In the genomic region with DNA sequence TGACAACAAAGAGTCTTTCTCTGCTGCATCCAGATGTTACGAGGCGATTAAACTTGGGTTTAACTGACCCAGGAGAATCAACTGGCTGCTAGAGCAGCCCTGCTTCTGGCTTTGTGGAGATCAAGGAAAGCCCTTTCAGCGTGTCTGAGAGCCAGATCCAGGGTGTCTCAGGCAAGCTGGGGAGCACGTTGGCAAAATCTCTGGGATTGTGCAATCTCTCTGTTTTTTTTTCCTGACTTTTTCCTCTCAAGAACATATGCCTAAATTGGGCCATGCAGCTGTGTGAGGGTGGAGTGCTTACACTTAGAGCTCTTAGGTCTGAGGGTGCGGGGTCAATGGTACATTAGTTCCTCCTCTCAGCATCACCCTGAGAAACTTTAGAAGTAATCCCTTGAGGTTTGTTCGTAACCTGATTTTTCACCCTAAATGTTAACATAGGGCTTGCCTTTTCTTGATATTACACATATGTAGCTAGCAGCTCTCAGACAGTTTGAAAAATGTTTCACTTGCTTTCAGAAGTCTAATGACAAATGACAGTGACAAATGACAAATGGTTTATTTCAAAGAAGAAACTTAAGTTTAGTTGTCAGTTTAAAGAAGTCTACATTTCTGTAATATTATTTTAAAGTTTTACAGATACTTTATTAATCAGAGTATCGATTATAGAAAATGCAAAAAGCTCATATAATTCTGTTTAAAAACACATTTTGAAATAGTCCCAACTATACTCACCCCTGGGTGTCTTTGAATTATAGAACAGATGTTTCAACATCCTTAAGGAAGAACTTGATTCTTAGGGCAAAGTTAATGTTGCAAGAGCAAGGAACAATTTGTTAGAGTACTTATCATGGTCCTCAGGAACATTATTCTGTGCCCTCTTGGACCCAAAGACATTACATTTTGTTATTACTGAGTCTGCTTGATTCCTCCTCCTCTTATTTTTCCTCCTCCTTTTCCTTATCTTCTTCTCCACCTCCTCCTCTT, we compare ENCODE assay signal across 1 cellular context.
TF ChIP-seq lines count a peak whose summit lies in the region.

No MANE protein-coding gene starts in this region.

TF ChIP-seq in GM12878, 131 proteins besides CTCF, POLR2A, EP300 and RAD21 (continued from another document and continues in another):
- TF ChIP-seq, protein P1, sequence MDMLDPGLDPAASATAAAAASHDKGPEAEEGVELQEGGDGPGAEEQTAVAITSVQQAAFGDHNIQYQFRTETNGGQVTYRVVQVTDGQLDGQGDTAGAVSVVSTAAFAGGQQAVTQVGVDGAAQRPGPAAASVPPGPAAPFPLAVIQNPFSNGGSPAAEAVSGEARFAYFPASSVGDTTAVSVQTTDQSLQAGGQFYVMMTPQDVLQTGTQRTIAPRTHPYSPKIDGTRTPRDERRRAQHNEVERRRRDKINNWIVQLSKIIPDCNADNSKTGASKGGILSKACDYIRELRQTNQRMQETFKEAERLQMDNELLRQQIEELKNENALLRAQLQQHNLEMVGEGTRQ (IDR thresholded peaks at IDR 0.05; ENCODE audit: borderline replicate concordance, low read depth, low read length) = no peak
- TF ChIP-seq POLR2AphosphoS2 (IDR thresholded peaks at IDR 0.05; ENCODE audit: low read depth, low read length) = no peak
- no peak for TF ChIP-seq HDGF (IDR thresholded peaks at IDR 0.05)
- TF ChIP-seq PML (IDR thresholded peaks at IDR 0.05; ENCODE audit: low read length) = no peak
- TF ChIP-seq, protein P2, sequence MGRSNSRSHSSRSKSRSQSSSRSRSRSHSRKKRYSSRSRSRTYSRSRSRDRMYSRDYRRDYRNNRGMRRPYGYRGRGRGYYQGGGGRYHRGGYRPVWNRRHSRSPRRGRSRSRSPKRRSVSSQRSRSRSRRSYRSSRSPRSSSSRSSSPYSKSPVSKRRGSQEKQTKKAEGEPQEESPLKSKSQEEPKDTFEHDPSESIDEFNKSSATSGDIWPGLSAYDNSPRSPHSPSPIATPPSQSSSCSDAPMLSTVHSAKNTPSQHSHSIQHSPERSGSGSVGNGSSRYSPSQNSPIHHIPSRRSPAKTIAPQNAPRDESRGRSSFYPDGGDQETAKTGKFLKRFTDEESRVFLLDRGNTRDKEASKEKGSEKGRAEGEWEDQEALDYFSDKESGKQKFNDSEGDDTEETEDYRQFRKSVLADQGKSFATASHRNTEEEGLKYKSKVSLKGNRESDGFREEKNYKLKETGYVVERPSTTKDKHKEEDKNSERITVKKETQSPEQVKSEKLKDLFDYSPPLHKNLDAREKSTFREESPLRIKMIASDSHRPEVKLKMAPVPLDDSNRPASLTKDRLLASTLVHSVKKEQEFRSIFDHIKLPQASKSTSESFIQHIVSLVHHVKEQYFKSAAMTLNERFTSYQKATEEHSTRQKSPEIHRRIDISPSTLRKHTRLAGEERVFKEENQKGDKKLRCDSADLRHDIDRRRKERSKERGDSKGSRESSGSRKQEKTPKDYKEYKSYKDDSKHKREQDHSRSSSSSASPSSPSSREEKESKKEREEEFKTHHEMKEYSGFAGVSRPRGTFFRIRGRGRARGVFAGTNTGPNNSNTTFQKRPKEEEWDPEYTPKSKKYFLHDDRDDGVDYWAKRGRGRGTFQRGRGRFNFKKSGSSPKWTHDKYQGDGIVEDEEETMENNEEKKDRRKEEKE (IDR thresholded peaks at IDR 0.05) = no peak
- TF ChIP-seq TAF1 (IDR thresholded peaks at IDR 0.05; ENCODE audit: borderline replicate concordance, low read depth, low read length) = no peak
- TF ChIP-seq CBX3 (IDR thresholded peaks at IDR 0.05; ENCODE audit: borderline replicate concordance, low read depth) = no peak
- no peak for TF ChIP-seq SREBF1 (IDR thresholded peaks at IDR 0.05; ENCODE audit: low read length)
- TF ChIP-seq FOXM1 (IDR thresholded peaks at IDR 0.05; ENCODE audit: low read depth, low read length) = no peak
- TF ChIP-seq, protein P3, sequence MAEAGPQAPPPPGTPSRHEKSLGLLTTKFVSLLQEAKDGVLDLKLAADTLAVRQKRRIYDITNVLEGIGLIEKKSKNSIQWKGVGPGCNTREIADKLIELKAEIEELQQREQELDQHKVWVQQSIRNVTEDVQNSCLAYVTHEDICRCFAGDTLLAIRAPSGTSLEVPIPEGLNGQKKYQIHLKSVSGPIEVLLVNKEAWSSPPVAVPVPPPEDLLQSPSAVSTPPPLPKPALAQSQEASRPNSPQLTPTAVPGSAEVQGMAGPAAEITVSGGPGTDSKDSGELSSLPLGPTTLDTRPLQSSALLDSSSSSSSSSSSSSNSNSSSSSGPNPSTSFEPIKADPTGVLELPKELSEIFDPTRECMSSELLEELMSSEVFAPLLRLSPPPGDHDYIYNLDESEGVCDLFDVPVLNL (IDR thresholded peaks at IDR 0.05; ENCODE audit: low read depth, low read length) = no peak
- no peak for TF ChIP-seq ETV6 (conservative IDR thresholded peaks at IDR 0.05 in 1 of 2, IDR thresholded peaks at IDR 0.05 in 1 of 2; ENCODE audit: borderline replicate concordance in 1 of 2, low read depth in 1 of 2)
- TF ChIP-seq TARDBP (IDR thresholded peaks at IDR 0.05; ENCODE audit: borderline replicate concordance) = no peak
- TF ChIP-seq RUNX3 (IDR thresholded peaks at IDR 0.05; ENCODE audit: low read length) = peak; percentile 33; the same call in 1 of the 2 replicates
- TF ChIP-seq NR2F1 (conservative IDR thresholded peaks at IDR 0.05) = peak; percentile 75
- TF ChIP-seq SPI1 (IDR thresholded peaks at IDR 0.05; ENCODE audit: borderline replicate concordance, insufficient read depth, low read depth, low read length) = no peak
- no peak for TF ChIP-seq RFX5 (IDR thresholded peaks at IDR 0.05; ENCODE audit: low read depth, low read length)
- TF ChIP-seq ZZZ3 (IDR thresholded peaks at IDR 0.05; ENCODE audit: control insufficient read depth, insufficient read length, low read depth) = no peak
- TF ChIP-seq, protein P4, sequence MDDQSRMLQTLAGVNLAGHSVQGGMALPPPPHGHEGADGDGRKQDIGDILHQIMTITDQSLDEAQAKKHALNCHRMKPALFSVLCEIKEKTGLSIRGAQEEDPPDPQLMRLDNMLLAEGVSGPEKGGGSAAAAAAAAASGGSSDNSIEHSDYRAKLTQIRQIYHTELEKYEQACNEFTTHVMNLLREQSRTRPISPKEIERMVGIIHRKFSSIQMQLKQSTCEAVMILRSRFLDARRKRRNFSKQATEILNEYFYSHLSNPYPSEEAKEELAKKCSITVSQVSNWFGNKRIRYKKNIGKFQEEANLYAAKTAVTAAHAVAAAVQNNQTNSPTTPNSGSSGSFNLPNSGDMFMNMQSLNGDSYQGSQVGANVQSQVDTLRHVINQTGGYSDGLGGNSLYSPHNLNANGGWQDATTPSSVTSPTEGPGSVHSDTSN (IDR thresholded peaks at IDR 0.05; ENCODE audit: insufficient replicate concordance, low read depth, low read length) = peak; percentile 72
- no peak for TF ChIP-seq CEBPB (IDR thresholded peaks at IDR 0.05; ENCODE audit: borderline replicate concordance in 1 of 2, low read depth in 2 of 2, low read length in 2 of 2)
- TF ChIP-seq, protein P5, sequence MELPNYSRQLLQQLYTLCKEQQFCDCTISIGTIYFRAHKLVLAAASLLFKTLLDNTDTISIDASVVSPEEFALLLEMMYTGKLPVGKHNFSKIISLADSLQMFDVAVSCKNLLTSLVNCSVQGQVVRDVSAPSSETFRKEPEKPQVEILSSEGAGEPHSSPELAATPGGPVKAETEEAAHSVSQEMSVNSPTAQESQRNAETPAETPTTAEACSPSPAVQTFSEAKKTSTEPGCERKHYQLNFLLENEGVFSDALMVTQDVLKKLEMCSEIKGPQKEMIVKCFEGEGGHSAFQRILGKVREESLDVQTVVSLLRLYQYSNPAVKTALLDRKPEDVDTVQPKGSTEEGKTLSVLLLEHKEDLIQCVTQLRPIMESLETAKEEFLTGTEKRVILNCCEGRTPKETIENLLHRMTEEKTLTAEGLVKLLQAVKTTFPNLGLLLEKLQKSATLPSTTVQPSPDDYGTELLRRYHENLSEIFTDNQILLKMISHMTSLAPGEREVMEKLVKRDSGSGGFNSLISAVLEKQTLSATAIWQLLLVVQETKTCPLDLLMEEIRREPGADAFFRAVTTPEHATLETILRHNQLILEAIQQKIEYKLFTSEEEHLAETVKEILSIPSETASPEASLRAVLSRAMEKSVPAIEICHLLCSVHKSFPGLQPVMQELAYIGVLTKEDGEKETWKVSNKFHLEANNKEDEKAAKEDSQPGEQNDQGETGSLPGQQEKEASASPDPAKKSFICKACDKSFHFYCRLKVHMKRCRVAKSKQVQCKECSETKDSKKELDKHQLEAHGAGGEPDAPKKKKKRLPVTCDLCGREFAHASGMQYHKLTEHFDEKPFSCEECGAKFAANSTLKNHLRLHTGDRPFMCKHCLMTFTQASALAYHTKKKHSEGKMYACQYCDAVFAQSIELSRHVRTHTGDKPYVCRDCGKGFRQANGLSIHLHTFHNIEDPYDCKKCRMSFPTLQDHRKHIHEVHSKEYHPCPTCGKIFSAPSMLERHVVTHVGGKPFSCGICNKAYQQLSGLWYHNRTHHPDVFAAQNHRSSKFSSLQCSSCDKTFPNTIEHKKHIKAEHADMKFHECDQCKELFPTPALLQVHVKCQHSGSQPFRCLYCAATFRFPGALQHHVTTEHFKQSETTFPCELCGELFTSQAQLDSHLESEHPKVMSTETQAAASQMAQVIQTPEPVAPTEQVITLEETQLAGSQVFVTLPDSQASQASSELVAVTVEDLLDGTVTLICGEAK (IDR thresholded peaks at IDR 0.05; ENCODE audit: borderline replicate concordance) = no peak
- TF ChIP-seq, protein P6, sequence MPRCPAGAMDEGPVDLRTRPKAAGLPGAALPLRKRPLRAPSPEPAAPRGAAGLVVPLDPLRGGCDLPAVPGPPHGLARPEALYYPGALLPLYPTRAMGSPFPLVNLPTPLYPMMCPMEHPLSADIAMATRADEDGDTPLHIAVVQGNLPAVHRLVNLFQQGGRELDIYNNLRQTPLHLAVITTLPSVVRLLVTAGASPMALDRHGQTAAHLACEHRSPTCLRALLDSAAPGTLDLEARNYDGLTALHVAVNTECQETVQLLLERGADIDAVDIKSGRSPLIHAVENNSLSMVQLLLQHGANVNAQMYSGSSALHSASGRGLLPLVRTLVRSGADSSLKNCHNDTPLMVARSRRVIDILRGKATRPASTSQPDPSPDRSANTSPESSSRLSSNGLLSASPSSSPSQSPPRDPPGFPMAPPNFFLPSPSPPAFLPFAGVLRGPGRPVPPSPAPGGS (IDR thresholded peaks at IDR 0.05; ENCODE audit: borderline replicate concordance, insufficient read depth, low read depth, low read length, poor library complexity, severe bottlenecking) = peak; percentile 65
- TF ChIP-seq TBL1XR1 (IDR thresholded peaks at IDR 0.05; ENCODE audit: low read depth, low read length) = no peak
- TF ChIP-seq, protein P7, sequence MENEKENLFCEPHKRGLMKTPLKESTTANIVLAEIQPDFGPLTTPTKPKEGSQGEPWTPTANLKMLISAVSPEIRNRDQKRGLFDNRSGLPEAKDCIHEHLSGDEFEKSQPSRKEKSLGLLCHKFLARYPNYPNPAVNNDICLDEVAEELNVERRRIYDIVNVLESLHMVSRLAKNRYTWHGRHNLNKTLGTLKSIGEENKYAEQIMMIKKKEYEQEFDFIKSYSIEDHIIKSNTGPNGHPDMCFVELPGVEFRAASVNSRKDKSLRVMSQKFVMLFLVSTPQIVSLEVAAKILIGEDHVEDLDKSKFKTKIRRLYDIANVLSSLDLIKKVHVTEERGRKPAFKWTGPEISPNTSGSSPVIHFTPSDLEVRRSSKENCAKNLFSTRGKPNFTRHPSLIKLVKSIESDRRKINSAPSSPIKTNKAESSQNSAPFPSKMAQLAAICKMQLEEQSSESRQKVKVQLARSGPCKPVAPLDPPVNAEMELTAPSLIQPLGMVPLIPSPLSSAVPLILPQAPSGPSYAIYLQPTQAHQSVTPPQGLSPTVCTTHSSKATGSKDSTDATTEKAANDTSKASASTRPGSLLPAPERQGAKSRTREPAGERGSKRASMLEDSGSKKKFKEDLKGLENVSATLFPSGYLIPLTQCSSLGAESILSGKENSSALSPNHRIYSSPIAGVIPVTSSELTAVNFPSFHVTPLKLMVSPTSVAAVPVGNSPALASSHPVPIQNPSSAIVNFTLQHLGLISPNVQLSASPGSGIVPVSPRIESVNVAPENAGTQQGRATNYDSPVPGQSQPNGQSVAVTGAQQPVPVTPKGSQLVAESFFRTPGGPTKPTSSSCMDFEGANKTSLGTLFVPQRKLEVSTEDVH (IDR thresholded peaks at IDR 0.05; ENCODE audit: low read depth, partially characterized antibody) = no peak
- peak; percentile 17 to 61; a peak in 2 of 4 replicates for TF ChIP-seq IKZF2 (IDR thresholded peaks at IDR 0.05)
- no peak for TF ChIP-seq SUZ12 (IDR thresholded peaks at IDR 0.05; ENCODE audit: unreplicated experiment)
- no peak for TF ChIP-seq PAX5 (IDR thresholded peaks at IDR 0.05; ENCODE audit: borderline replicate concordance, low read depth, low read length)
- TF ChIP-seq POLR2AphosphoS5 (IDR thresholded peaks at IDR 0.05; ENCODE audit: low read length) = no peak
- TF ChIP-seq, protein P8, sequence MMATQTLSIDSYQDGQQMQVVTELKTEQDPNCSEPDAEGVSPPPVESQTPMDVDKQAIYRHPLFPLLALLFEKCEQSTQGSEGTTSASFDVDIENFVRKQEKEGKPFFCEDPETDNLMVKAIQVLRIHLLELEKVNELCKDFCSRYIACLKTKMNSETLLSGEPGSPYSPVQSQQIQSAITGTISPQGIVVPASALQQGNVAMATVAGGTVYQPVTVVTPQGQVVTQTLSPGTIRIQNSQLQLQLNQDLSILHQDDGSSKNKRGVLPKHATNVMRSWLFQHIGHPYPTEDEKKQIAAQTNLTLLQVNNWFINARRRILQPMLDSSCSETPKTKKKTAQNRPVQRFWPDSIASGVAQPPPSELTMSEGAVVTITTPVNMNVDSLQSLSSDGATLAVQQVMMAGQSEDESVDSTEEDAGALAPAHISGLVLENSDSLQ (IDR thresholded peaks at IDR 0.05) = peak; percentile 94
- no peak for TF ChIP-seq ASH2L (IDR thresholded peaks at IDR 0.05; ENCODE audit: borderline replicate concordance, low read depth)
- no peak for TF ChIP-seq KDM1A (IDR thresholded peaks at IDR 0.05; ENCODE audit: borderline replicate concordance)
- 0 out of 2 replicates have a peak, but pooled peaks have one; percentile 32 for TF ChIP-seq BCL11A (IDR thresholded peaks at IDR 0.05; ENCODE audit: low read depth, low read length)
- TF ChIP-seq YBX1 (IDR thresholded peaks at IDR 0.05) = no peak
- no peak for TF ChIP-seq NR2C2 (IDR thresholded peaks at IDR 0.05; ENCODE audit: borderline replicate concordance, control insufficient read depth, insufficient read length, low read depth)
- TF ChIP-seq, protein P9, sequence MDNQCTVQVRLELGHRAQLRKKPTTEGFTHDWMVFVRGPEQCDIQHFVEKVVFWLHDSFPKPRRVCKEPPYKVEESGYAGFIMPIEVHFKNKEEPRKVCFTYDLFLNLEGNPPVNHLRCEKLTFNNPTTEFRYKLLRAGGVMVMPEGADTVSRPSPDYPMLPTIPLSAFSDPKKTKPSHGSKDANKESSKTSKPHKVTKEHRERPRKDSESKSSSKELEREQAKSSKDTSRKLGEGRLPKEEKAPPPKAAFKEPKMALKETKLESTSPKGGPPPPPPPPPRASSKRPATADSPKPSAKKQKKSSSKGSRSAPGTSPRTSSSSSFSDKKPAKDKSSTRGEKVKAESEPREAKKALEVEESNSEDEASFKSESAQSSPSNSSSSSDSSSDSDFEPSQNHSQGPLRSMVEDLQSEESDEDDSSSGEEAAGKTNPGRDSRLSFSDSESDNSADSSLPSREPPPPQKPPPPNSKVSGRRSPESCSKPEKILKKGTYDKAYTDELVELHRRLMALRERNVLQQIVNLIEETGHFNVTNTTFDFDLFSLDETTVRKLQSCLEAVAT (IDR thresholded peaks at IDR 0.05) = no peak
- TF ChIP-seq MTA3 (IDR thresholded peaks at IDR 0.05; ENCODE audit: borderline replicate concordance, low read length) = no peak
- TF ChIP-seq SMARCA5 (IDR thresholded peaks at IDR 0.05) = no peak
- no peak for TF ChIP-seq SMAD1 (IDR thresholded peaks at IDR 0.05; ENCODE audit: low read depth, partially characterized antibody)
- no peak for TF ChIP-seq ZNF622 (IDR thresholded peaks at IDR 0.05)
- TF ChIP-seq FOXK2 (IDR thresholded peaks at IDR 0.05) = no peak
- TF ChIP-seq NFIC (IDR thresholded peaks at IDR 0.05; ENCODE audit: low read depth, low read length) = no peak
- TF ChIP-seq ESRRA (IDR thresholded peaks at IDR 0.05; ENCODE audit: low read length) = no peak
